In the genomic region with DNA sequence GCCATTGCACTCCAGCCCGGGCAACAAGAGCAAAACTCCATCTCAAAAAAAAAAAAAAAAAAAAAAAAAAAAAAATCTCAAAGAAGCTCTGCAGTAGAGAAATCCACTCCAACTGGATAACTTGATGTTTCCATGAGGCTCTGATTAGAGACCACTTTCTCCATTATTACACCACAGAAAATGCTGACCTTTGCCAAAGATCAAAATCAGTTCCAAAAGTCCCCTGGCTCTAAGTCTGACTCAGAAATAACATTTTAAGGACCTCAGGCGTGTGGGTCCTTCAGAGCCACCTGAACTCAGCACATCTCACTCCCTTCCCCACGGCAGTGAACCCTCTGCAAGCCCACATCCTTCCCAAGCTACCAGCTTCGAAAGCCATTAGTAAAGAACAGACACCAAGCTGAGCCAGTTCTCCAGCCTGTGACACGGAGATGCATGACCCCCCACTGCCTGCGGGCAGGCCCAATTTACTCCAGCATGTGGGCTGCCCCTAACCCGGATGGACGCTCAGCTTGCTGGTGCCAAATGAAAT, we compare ENCODE assay signal across 13 cellular contexts. TPM values are rescaled to one million over a fixed set of nuclear protein-coding genes. Genes with fewer than 3 reads are reported as not detected.
DNase-seq lines count a peak whose midpoint lies in the region; ATAC-seq and TF ChIP-seq lines count a peak whose summit lies in the region.
"Had no signal": no experiment of that assay in that cellular context is flagged by ENCODE, and none has a peak within 500 bp of the region (broad histone marks: within the 10 kb centered on the region; RNA-seq: fewer than 3 reads in every experiment).

No MANE protein-coding gene starts in this region.

- H3K4me3 Mint-ChIP-seq in activated CD8-positive, alpha-beta memory T cell treated with anti-CD3 and anti-CD28 coated beads, Interleukin-2, amount 10 ng/mL, durations not matched to agents 7 days and 5 days, result peak overlapping the region; percentile 38
- H3K4me3 Mint-ChIP-seq in T-helper 1 cell treated with Interleukin-12 subunit alpha and Interleukin-12 subunit beta and Interleukin-4 antibody, amounts not matched to agents 30 μg/mL and 1 μg/mL, for 36 hours, result peak overlapping the region; percentile 30
- peak overlapping the region; percentile 64 to 78 for H3K4me3 Mint-ChIP-seq in effector memory CD8-positive, alpha-beta T cell
- H3K4me3 Mint-ChIP-seq: type B pancreatic cell had no signal

- H3K36me3 ChIP-seq in sigmoid colon, result peaks cover 0 to 12% (median 7%) of the 10 kb centered on the region in 4 donors
- H3K36me3 ChIP-seq: colonic mucosa had no signal

- H3K9me3 Mint-ChIP-seq in activated CD8-positive, alpha-beta memory T cell treated with anti-CD3 and anti-CD28 coated beads, Interleukin-2, amount 10 ng/mL, durations not matched to agents 7 days and 5 days (ENCODE audit: low read depth), result no peaks in the 10 kb centered on the region
- no peaks in the 10 kb centered on the region for H3K9me3 Mint-ChIP-seq in T-helper 1 cell treated with Interleukin-12 subunit alpha and Interleukin-12 subunit beta and Interleukin-4 antibody, amounts not matched to agents 30 μg/mL and 1 μg/mL, for 36 hours
- H3K9me3 Mint-ChIP-seq in effector memory CD8-positive, alpha-beta T cell, result no peaks in the 10 kb centered on the region
- H3K9me3 Mint-ChIP-seq: type B pancreatic cell had no signal

- no peak for TF ChIP-seq POLR2A in sigmoid colon (IDR thresholded peaks at IDR 0.05)

- peak; percentile 68 for ATAC-seq in activated CD8-positive, alpha-beta memory T cell treated with anti-CD3 and anti-CD28 coated beads, Interleukin-2, amount 10 ng/mL, durations not matched to agents 7 days and 5 days
- ATAC-seq in effector memory CD8-positive, alpha-beta T cell (replicated peaks), result peak; percentile 52
- no peak for ATAC-seq in HG03159 (IDR thresholded peaks at IDR 0.05; ENCODE audit: unreplicated experiment)

- DNase-seq in activated CD8-positive, alpha-beta memory T cell treated with anti-CD3 and anti-CD28 coated beads, Interleukin-2, amount 10 ng/mL, durations not matched to agents 7 days and 5 days, result peak; percentile 71
- DNase-seq in activated CD8-positive, alpha-beta memory T cell treated with anti-CD3 and anti-CD28 coated beads for 24 hours, result no peak
- DNase-seq in effector memory CD8-positive, alpha-beta T cell, result peak in 2 of 3 experiments; percentile 15
- DNase-seq in sigmoid colon (peak; percentile 42), DMS79 (lab: John Stamatoyannopoulos, UW) (no peak), retina (no peak)
- DNase-seq: amniotic stem cell, colonic mucosa, DMS153, midbrain had no signal

- 63 to 84% methylated on average over 8 of the region's 8 CpGs for WGBS in sigmoid colon, 2 donors

- peaks cover 31% of the 10 kb centered on the region for H3K36me3 Mint-ChIP-seq in activated CD8-positive, alpha-beta memory T cell treated with anti-CD3 and anti-CD28 coated beads, Interleukin-2, amount 10 ng/mL, durations not matched to agents 7 days and 5 days
- peaks cover 27% of the 10 kb centered on the region for H3K36me3 Mint-ChIP-seq in T-helper 1 cell treated with Interleukin-12 subunit alpha and Interleukin-12 subunit beta and Interleukin-4 antibody, amounts not matched to agents 30 μg/mL and 1 μg/mL, for 36 hours (ENCODE audit: low read depth)
- peaks cover 24% of the 10 kb centered on the region for H3K36me3 Mint-ChIP-seq in effector memory CD8-positive, alpha-beta T cell (ENCODE audit: insufficient read depth)
- H3K36me3 Mint-ChIP-seq: type B pancreatic cell had no signal

- CTCF ChIA-PET in activated CD8-positive, alpha-beta memory T cell treated with anti-CD3 and anti-CD28 coated beads, Interleukin-2, amount 10 ng/mL, durations not matched to agents 7 days and 5 days (lab: Charles Lee), result interaction anchor here (0.7 to 3.2 kb wide), 3 partner anchors 11 to 41 kb away, joined by 3 to 15 read pairs (median 5); no protein-coding TSS in a partner anchor

- H3K27ac Mint-ChIP-seq in activated CD8-positive, alpha-beta memory T cell treated with anti-CD3 and anti-CD28 coated beads, Interleukin-2, amount 10 ng/mL, durations not matched to agents 7 days and 5 days, result peak overlapping the region; percentile 66
- peak overlapping the region; percentile 91 for H3K27ac Mint-ChIP-seq in T-helper 1 cell treated with Interleukin-12 subunit alpha and Interleukin-12 subunit beta and Interleukin-4 antibody, amounts not matched to agents 30 μg/mL and 1 μg/mL, for 36 hours
- H3K27ac Mint-ChIP-seq in effector memory CD8-positive, alpha-beta T cell, result peak overlapping the region; percentile 82 to 88
- H3K27ac Mint-ChIP-seq: type B pancreatic cell had no signal

- no peaks in the 10 kb centered on the region for H3K27me3 ChIP-seq in sigmoid colon
- H3K27me3 ChIP-seq: colonic mucosa had no signal

- H3K27ac ChIP-seq in sigmoid colon, result no peak overlapping the region
- H3K27ac ChIP-seq: colonic mucosa had no signal

- intact Hi-C loops in sigmoid colon (cut with DNase I), result no loop called here

- H3K9me3 ChIP-seq in sigmoid colon, result no peaks in the 10 kb centered on the region
- H3K9me3 ChIP-seq: colonic mucosa had no signal

- no peak for TF ChIP-seq CTCF in sigmoid colon (IDR thresholded peaks at IDR 0.05)

- H3K4me1 Mint-ChIP-seq in activated CD8-positive, alpha-beta memory T cell treated with anti-CD3 and anti-CD28 coated beads, Interleukin-2, amount 10 ng/mL, durations not matched to agents 7 days and 5 days, result peaks cover 25% of the 10 kb centered on the region
- peaks cover 37% of the 10 kb centered on the region for H3K4me1 Mint-ChIP-seq in T-helper 1 cell treated with Interleukin-12 subunit alpha and Interleukin-12 subunit beta and Interleukin-4 antibody, amounts not matched to agents 30 μg/mL and 1 μg/mL, for 36 hours (ENCODE audit: low read depth)
- H3K4me1 Mint-ChIP-seq in effector memory CD8-positive, alpha-beta T cell (ENCODE audit: low read depth in 2 of 2), result peaks cover 23 to 24% of the 10 kb centered on the region in 2 donors

- no peak overlapping the region for H3K4me3 ChIP-seq in sigmoid colon
- H3K4me3 ChIP-seq: colonic mucosa had no signal

- H3K27me3 Mint-ChIP-seq in activated CD8-positive, alpha-beta memory T cell treated with anti-CD3 and anti-CD28 coated beads, Interleukin-2, amount 10 ng/mL, durations not matched to agents 7 days and 5 days, result no peaks in the 10 kb centered on the region
- peaks cover 8% of the 10 kb centered on the region for H3K27me3 Mint-ChIP-seq in T-helper 1 cell treated with Interleukin-12 subunit alpha and Interleukin-12 subunit beta and Interleukin-4 antibody, amounts not matched to agents 30 μg/mL and 1 μg/mL, for 36 hours (ENCODE audit: low read depth)
- H3K27me3 Mint-ChIP-seq in effector memory CD8-positive, alpha-beta T cell, result no peaks in the 10 kb centered on the region
- H3K27me3 Mint-ChIP-seq: type B pancreatic cell had no signal

- TF ChIP-seq EP300 in sigmoid colon (IDR thresholded peaks at IDR 0.05), result no peak

- peaks cover 0 to 16% (median 13%) of the 10 kb centered on the region in 4 donors for H3K4me1 ChIP-seq in sigmoid colon
- H3K4me1 ChIP-seq: colonic mucosa had no signal

RNA-seq across cellular contexts. Expression of a gene that starts 13.8 kb away (rescaled TPM):
- 10 to 100 TPM; 25.4 to 27.0 TPM for total RNA-seq in activated CD8-positive, alpha-beta memory T cell treated with anti-CD3 and anti-CD28 coated beads, Interleukin-2, amount 10 ng/mL, durations not matched to agents 7 days and 5 days
- 10 to 100 TPM; 18.3 to 49.0 (median 35.9) TPM for total RNA-seq in sigmoid colon
- polyA plus RNA-seq in sigmoid colon, result 10 to 100 TPM; 65.9 to 88.2 (median 77.5) TPM

RNA-seq across cellular contexts. Expression of a gene that starts 39.6 kb away (rescaled TPM):
- total RNA-seq in activated CD8-positive, alpha-beta memory T cell treated with anti-CD3 and anti-CD28 coated beads, Interleukin-2, amount 10 ng/mL, durations not matched to agents 7 days and 5 days, result 10 to 100 TPM; 42.6 to 43.6 TPM
- 10 to 100 TPM in 3 of 4 donors, 1 to 10 TPM in 1; 9.4 to 30.7 (median 25.5) TPM for total RNA-seq in sigmoid colon
- polyA plus RNA-seq in sigmoid colon, result 10 to 100 TPM; 43.2 to 81.4 (median 49.6) TPM

RNA-seq across cellular contexts. Expression of a gene that starts 39.7 kb away (rescaled TPM):
- total RNA-seq in activated CD8-positive, alpha-beta memory T cell treated with anti-CD3 and anti-CD28 coated beads, Interleukin-2, amount 10 ng/mL, durations not matched to agents 7 days and 5 days, result 100 to 1,000 TPM; 186 to 230 TPM
- 10 to 100 TPM; 73.1 to 90.3 (median 79.2) TPM for total RNA-seq in sigmoid colon
- polyA plus RNA-seq in sigmoid colon, result 100 to 1,000 TPM; 147 to 214 (median 164) TPM

Comparison
In these comparisons a context has a peak if more than half of its experiments do, and no peak if none do; other contexts are left out.
1. DNase-seq: peak in activated CD8-positive, alpha-beta memory T cell treated with anti-CD3 and anti-CD28 coated beads, Interleukin-2, amount 10 ng/mL, durations not matched to agents 7 days and 5 days (single experiment), effector memory CD8-positive, alpha-beta T cell (2 of 3) and sigmoid colon (single experiment); none in activated CD8-positive, alpha-beta memory T cell treated with anti-CD3 and anti-CD28 coated beads for 24 hours (single experiment), DMS79 (single experiment) and retina (single experiment).
2. Peak in every context shown above with its lines, with median percentiles within 50 percentile points of each other: H3K27ac Mint-ChIP-seq and H3K4me3 Mint-ChIP-seq.